Comparison of ENCODE assay signal across 12 cellular contexts in genomic region chr5:157460921-157461792, GRCh38. TPM values are rescaled to one million over a fixed set of nuclear protein-coding genes. Genes with fewer than 3 reads are reported as not detected.
DNase-seq lines count a peak whose midpoint lies in the region; FAIRE-seq and TF ChIP-seq lines count a peak whose summit lies in the region.
"Had no signal": no experiment of that assay in that cellular context is flagged by ENCODE, and none has a peak within 500 bp of the region (broad histone marks: within the 10 kb centered on the region; RNA-seq: fewer than 3 reads in every experiment).

No MANE protein-coding gene starts in this region.

- H3K4me3 Mint-ChIP-seq in MCF 10A (ENCODE audit: unreplicated experiment) (peak overlapping the region; percentile 63), astrocyte (ENCODE audit: unreplicated experiment) (peak overlapping the region; percentile 81), type B pancreatic cell (peak overlapping the region; percentile 69)

- no peak overlapping the region for H3K27ac Mint-ChIP-seq in MCF 10A (ENCODE audit: low read depth, unreplicated experiment)
- H3K27ac Mint-ChIP-seq in astrocyte (ENCODE audit: unreplicated experiment): no peak overlapping the region
- H3K27ac Mint-ChIP-seq in type B pancreatic cell: no peak overlapping the region

- TF ChIP-seq CTCF in MCF 10A (IDR thresholded peaks at IDR 0.05; ENCODE audit: unreplicated experiment) (no peak), breast epithelium (IDR thresholded peaks at IDR 0.05) (no peak), astrocyte (IDR thresholded peaks at IDR 0.05; ENCODE audit: insufficient read depth, low read depth, low read length) (no peak), keratinocyte (optimal IDR thresholded peaks at IDR 0.05 in 1 of 3, IDR thresholded peaks at IDR 0.05 in 1 of 3, conservative IDR thresholded peaks at IDR 0.05 in 1 of 3; ENCODE audit: extremely low read depth in 1 of 3, insufficient read depth in 2 of 3, low read length in 3 of 3) (no peak), type B pancreatic cell (conservative IDR thresholded peaks at IDR 0.05) (no peak), adrenal gland (IDR thresholded peaks at IDR 0.05) (no peak)

- no peaks in the 10 kb centered on the region for H3K36me3 ChIP-seq in breast epithelium
- H3K36me3 ChIP-seq in astrocyte (ENCODE audit: insufficient read depth, low read length): no peaks in the 10 kb centered on the region
- H3K36me3 ChIP-seq in keratinocyte (ENCODE audit: control insufficient read depth in 2 of 2, extremely low read depth in 1 of 2, insufficient read depth in 2 of 2, low read length in 2 of 2): peaks cover 0 to 24% of the 10 kb centered on the region in 2 experiments
- no peaks in the 10 kb centered on the region for H3K36me3 ChIP-seq in adrenal gland (replicated peaks in 1 of 2)

- DNase-seq in MCF 10A (ENCODE audit: unreplicated experiment) (peak; percentile 47), breast epithelium (ENCODE audit: low spot score in 2 of 2) (no peak), astrocyte (ENCODE audit: low read depth) (no peak), keratinocyte (ENCODE audit: low read depth, low spot score) (no peak), type B pancreatic cell (ENCODE audit: extremely low spot score, unreplicated experiment) (no peak), NCI-H1048 (lab: John Stamatoyannopoulos, UW) (no peak), adrenal gland (no peak), G401 (ENCODE audit: low spot score) (no peak)
- DNase-seq: cortex of kidney, GDM1, PC-9, T1000 had no signal

- H3K9me3 ChIP-seq in breast epithelium (no peaks in the 10 kb centered on the region), astrocyte (ENCODE audit: insufficient read depth, low read depth, low read length) (no peaks in the 10 kb centered on the region), keratinocyte (ENCODE audit: control insufficient read depth, low read depth, low read length) (no peaks in the 10 kb centered on the region), adrenal gland (replicated peaks in 1 of 3) (no peaks in the 10 kb centered on the region)

- H3K27me3 Mint-ChIP-seq in MCF 10A (ENCODE audit: insufficient read depth, unreplicated experiment): no peaks in the 10 kb centered on the region
- H3K27me3 Mint-ChIP-seq in astrocyte (ENCODE audit: low read depth, unreplicated experiment): peaks cover 10% of the 10 kb centered on the region
- H3K27me3 Mint-ChIP-seq in type B pancreatic cell: peaks cover 77% of the 10 kb centered on the region

- CTCF ChIA-PET in MCF 10A (lab: Yijun Ruan, JAX): interaction anchor here (0.5 to 28.1 kb wide), 9 partner anchors 9 to 282 kb away, joined by 4 to 642 read pairs (median 8); partner anchors contain the start of gene LSM11

- WGBS in adrenal gland, 4 donors: 83 to 97% (median 91%) methylated on average over 3 to 4 of the region's 4 CpGs

- TF ChIP-seq POLR2A in breast epithelium (IDR thresholded peaks at IDR 0.05): no peak
- TF ChIP-seq POLR2A in adrenal gland (IDR thresholded peaks at IDR 0.05): no peak

- intact Hi-C loops in MCF 10A (cut with micrococcal nuclease) (loop anchor here (5.0 kb wide), 1 partner anchor 69 kb away; no protein-coding TSS in a partner anchor), breast epithelium (cut with DNase I; ENCODE audit: low total_unique reads) (no loop called here), adrenal gland (cut with DNase I) (no loop called here)

- in situ Hi-C loops in G401 (cut with HindIII; ENCODE audit: low sequenced_read_pairs): no loop called here

- H3K36me3 Mint-ChIP-seq in MCF 10A (ENCODE audit: insufficient read depth, unreplicated experiment) (no peaks in the 10 kb centered on the region), astrocyte (ENCODE audit: low read depth, unreplicated experiment) (peaks cover 2% of the 10 kb centered on the region), type B pancreatic cell (no peaks in the 10 kb centered on the region)

- no peak for FAIRE-seq in astrocyte (lab: Jason Lieb, UNC)
- FAIRE-seq in keratinocyte (lab: Jason Lieb, UNC): peak; percentile 95

- H4K20me1 ChIP-seq in astrocyte (ENCODE audit: insufficient read depth, low read length) (no peaks in the 10 kb centered on the region), keratinocyte (ENCODE audit: control insufficient read depth, extremely low read depth, insufficient read depth, low read length) (no peaks in the 10 kb centered on the region)

- H3K4me1 Mint-ChIP-seq in MCF 10A (ENCODE audit: insufficient read depth, unreplicated experiment) (peaks cover 38% of the 10 kb centered on the region), astrocyte (ENCODE audit: low read depth, unreplicated experiment) (peaks cover 23% of the 10 kb centered on the region), type B pancreatic cell (ENCODE audit: unreplicated experiment) (peaks cover 18% of the 10 kb centered on the region)

- H3K27ac ChIP-seq in breast epithelium: no peak overlapping the region
- no peak overlapping the region for H3K27ac ChIP-seq in astrocyte (ENCODE audit: low read depth, low read length)
- peak overlapping the region; percentile 98 for H3K27ac ChIP-seq in keratinocyte (ENCODE audit: control insufficient read depth, insufficient read depth, low read length)
- no peak overlapping the region for H3K27ac ChIP-seq in adrenal gland
- H3K27ac ChIP-seq: PC-9 had no signal

- peak overlapping the region; percentile 87 for H3K4me2 ChIP-seq in astrocyte (ENCODE audit: low read length)
- H3K4me2 ChIP-seq in keratinocyte (ENCODE audit: control insufficient read depth, extremely low read depth, insufficient read depth, low read depth, low read length): peak overlapping the region; percentile 97

- dilution Hi-C loops in keratinocyte (cut with MboI; ENCODE audit: extremely low pct_ligation_motif_present, low sequenced_read_pairs): no loop called here

- BruUV-seq in MCF 10A (replicated peaks; lab: Mats Ljungman, UMichigan): no TSS peak

- H3K4me3 ChIP-seq in breast epithelium (no peak overlapping the region), astrocyte (ENCODE audit: insufficient read depth, low read depth, low read length) (no peak overlapping the region), keratinocyte (ENCODE audit: control insufficient read depth in 2 of 3, extremely low read depth in 1 of 3, insufficient read depth in 2 of 3, low read depth in 1 of 3, low read length in 3 of 3) (peak overlapping the region; percentile 59 to 80 (median 80)), adrenal gland (no peak overlapping the region)

- H3K9ac ChIP-seq in astrocyte (ENCODE audit: low read length) (no peak overlapping the region), keratinocyte (ENCODE audit: control insufficient read depth, extremely low read depth, insufficient read depth, low read length) (peak overlapping the region; percentile 81)

- H3K4me1 ChIP-seq in breast epithelium (peaks cover 0 to 3% of the 10 kb centered on the region in 2 donors), astrocyte (ENCODE audit: insufficient read depth, low read length) (peaks cover 28% of the 10 kb centered on the region), keratinocyte (ENCODE audit: control insufficient read depth, extremely low read depth, insufficient read depth, low read length) (peaks cover 45% of the 10 kb centered on the region), adrenal gland (replicated peaks in 1 of 2) (peaks cover 5 to 22% of the 10 kb centered on the region in 2 donors)

- H3K79me2 ChIP-seq in astrocyte (ENCODE audit: insufficient read depth, low read length) (no peaks in the 10 kb centered on the region), keratinocyte (ENCODE audit: control insufficient read depth, insufficient read depth, low read length) (no peaks in the 10 kb centered on the region)

- no peaks in the 10 kb centered on the region for H3K9me1 ChIP-seq in keratinocyte (ENCODE audit: control insufficient read depth, extremely low read depth, insufficient read depth, low read length)

- H3K9me3 Mint-ChIP-seq in MCF 10A (ENCODE audit: unreplicated experiment) (no peaks in the 10 kb centered on the region), astrocyte (ENCODE audit: unreplicated experiment) (no peaks in the 10 kb centered on the region), type B pancreatic cell (no peaks in the 10 kb centered on the region)

- H2AFZ ChIP-seq in astrocyte (ENCODE audit: low read depth, low read length) (no peak overlapping the region), keratinocyte (ENCODE audit: control insufficient read depth, low read length) (peak overlapping the region; percentile 61)
- H2AFZ ChIP-seq: PC-9 had no signal

- H3K27me3 ChIP-seq in breast epithelium (peaks cover 5 to 16% of the 10 kb centered on the region in 2 donors), astrocyte (ENCODE audit: insufficient read depth, low read length) (no peaks in the 10 kb centered on the region), keratinocyte (ENCODE audit: control insufficient read depth, extremely low read depth, insufficient read depth, low read length) (no peaks in the 10 kb centered on the region), adrenal gland (peaks cover 11% of the 10 kb centered on the region)

- POLR2A ChIA-PET in MCF 10A (lab: Yijun Ruan, JAX): interaction anchor here (0.6 to 4.2 kb wide), 2 partner anchors 12 to 115 kb away, joined by 3 to 23 read pairs; no protein-coding TSS in a partner anchor

RNA-seq across cellular contexts. Expression of gene NIPAL4, which starts 1.1 kb away (rescaled TPM):
- total RNA-seq in MCF 10A (2022) (0.40 and 0.96 TPM in 2 replicates), breast epithelium (under 1 TPM; under 0.01 to 0.29 (median 0.16) TPM), astrocyte (7.1 and 10.8 TPM in 2 replicates), type B pancreatic cell (ENCODE audit: low replicate concordance) (0.46 and 0.59 TPM in 2 replicates), adrenal gland (under 1 TPM in 2 of 8 donors, not detected in 6; 0.14 to 0.20 TPM)
- polyA plus RNA-seq in keratinocyte (8.2 to 12.6 TPM (median 10.3 TPM) in 3 replicates), adrenal gland (under 1 TPM in 2 of 3 donors, not detected in 1; 0.08 to 0.10 TPM)
- 30.0 TPM for polyA plus RNA-seq in keratinocyte (2011; ENCODE audit: low read depth)
- 9.5 and 13.2 TPM in 2 replicates for polyA plus RNA-seq in keratinocyte (2011; cell fraction: cytosol; rRNA removed)
- polyA plus RNA-seq in keratinocyte (2011; cell fraction: nucleus; rRNA removed): 17.8 and 19.2 TPM in 2 replicates
- polyA plus RNA-seq in keratinocyte (2012; ENCODE audit: low replicate concordance): 11.3 and 73.1 TPM in 2 replicates
- polyA minus RNA-seq in keratinocyte: 13.3 to 25.7 TPM (median 13.8 TPM) in 3 replicates
- polyA minus RNA-seq in keratinocyte (2011; cell fraction: cytosol; rRNA and poly(A)+ RNA removed): 9.4 TPM
- 7.9 and 10.2 TPM in 2 replicates for polyA minus RNA-seq in keratinocyte (2011; cell fraction: nucleus; rRNA and poly(A)+ RNA removed)
- total RNA-seq in G401 (2014; rRNA removed; shearing (Covaris generic)): 0.18 and 0.58 TPM in 2 replicates

Comparison
In these comparisons a context has a peak if more than half of its experiments do, and no peak if none do; other contexts are left out.
1. H3K4me3 ChIP-seq: peak in keratinocyte (3 of 3); none in breast epithelium (0 of 3), astrocyte (single experiment) and adrenal gland (0 of 4).
2. Peak in every context shown above with its lines, with median percentiles within 50 percentile points of each other: H3K4me3 Mint-ChIP-seq.